26 cellular contexts compared by ENCODE assay signal in the genomic region with DNA sequence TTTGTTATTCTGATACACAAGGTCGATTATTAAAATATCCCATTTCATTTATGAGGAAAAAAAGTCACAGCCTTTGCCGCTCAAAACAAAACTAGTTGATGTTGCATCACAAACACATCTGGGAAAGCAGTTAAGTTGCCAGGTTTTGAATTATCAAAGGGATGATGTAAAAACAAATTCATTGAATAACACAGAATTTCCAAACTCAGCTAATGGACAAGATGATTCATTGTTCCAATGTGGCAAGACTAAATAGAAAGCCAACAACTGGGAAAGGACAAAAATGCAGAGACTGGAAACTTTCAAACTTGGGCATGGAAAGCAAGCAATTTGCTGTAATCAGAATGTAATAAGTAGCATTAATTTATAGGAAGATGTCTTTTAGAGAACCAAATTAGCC.
DNase-seq lines count a peak whose midpoint lies in the region; ATAC-seq and TF ChIP-seq lines count a peak whose summit lies in the region.
"Had no signal": no experiment of that assay in that cellular context is flagged by ENCODE, and none has a peak within 500 bp of the region (broad histone marks: within the 10 kb centered on the region; RNA-seq: fewer than 3 reads in every experiment).

No MANE protein-coding gene starts in this region.

- no peaks in the 10 kb centered on the region for H3K27me3 ChIP-seq in skeletal muscle tissue (ENCODE audit: control insufficient read depth in 3 of 3, insufficient read depth in 3 of 3, low read length in 3 of 3)
- H3K27me3 ChIP-seq: cardiac muscle cell, esophagus muscularis mucosa, ovary had no signal

- in situ Hi-C loops in astrocyte of the spinal cord (cut with HindIII; ENCODE audit: low sequenced_read_pairs) = no loop called here

- peaks cover 0 to 2% (median 0%) of the 10 kb centered on the region in 3 donors for H3K4me1 ChIP-seq in skeletal muscle tissue (ENCODE audit: control insufficient read depth in 3 of 3, insufficient read depth in 3 of 3, low read length in 3 of 3)

- ATAC-seq in activated T-helper 17 cell treated with anti-CD3 and anti-CD28 coated beads, Interleukin-2, amount 50 U/mL, for 72 hours (replicated peaks) = no peak
- ATAC-seq in HG03439 (IDR thresholded peaks at IDR 0.05; ENCODE audit: unreplicated experiment) = no peak
- no peak for ATAC-seq in HG02884 (IDR thresholded peaks at IDR 0.05; ENCODE audit: unreplicated experiment)
- ATAC-seq: activated CD8-positive, alpha-beta memory T cell treated with anti-CD3 and anti-CD28 coated beads, Interleukin-2, amount 10 ng/mL, durations not matched to agents 7 days and 5 days; PC-3; stimulated activated effector memory CD8-positive, alpha-beta T cell treated with anti-CD3 and anti-CD28 coated beads, Interleukin-12 subunit alpha, Interleukin-12 subunit beta, amount 100 ng/mL, for 72 hours had no signal

- H3K9me3 ChIP-seq in skeletal muscle tissue (ENCODE audit: control insufficient read depth in 3 of 3, low read length in 3 of 3) = no peaks in the 10 kb centered on the region
- H3K9me3 ChIP-seq: esophagus muscularis mucosa, ovary had no signal

- H3K4me3 Mint-ChIP-seq in activated T-helper 17 cell treated with anti-CD3 and anti-CD28 coated beads, Interleukin-2, amount 50 U/mL, for 72 hours = no peak overlapping the region
- H3K4me3 Mint-ChIP-seq in activated T-helper 1 cell treated with anti-CD3 and anti-CD28 coated beads, Interleukin-12 subunit alpha, Interleukin-12 subunit beta, Interleukin-2, Interleukin-4 antibody, amounts not matched to agents 30 ng/mL and 10 ng/mL and 1 ng/mL, durations not matched to agents 14 hours and 24 hours and 36 hours = no peak overlapping the region
- H3K4me3 Mint-ChIP-seq: activated B cell treated with CpG ODN at 0.5 μM for 24 hours; activated CD8-positive, alpha-beta memory T cell treated with anti-CD3 and anti-CD28 coated beads, Interleukin-2, amount 10 ng/mL, durations not matched to agents 7 days and 5 days; activated naive CD4-positive, alpha-beta T cell treated with anti-CD3 and anti-CD28 coated beads, Interleukin-2, amount 10 ng/mL, durations not matched to agents 7 days and 5 days; CD4-positive, alpha-beta T cell; nephron progenitor cell; stimulated activated effector memory CD8-positive, alpha-beta T cell treated with anti-CD3 and anti-CD28 coated beads, Interleukin-12 subunit alpha, Interleukin-12 subunit beta, amount 100 ng/mL, for 72 hours had no signal

- no peak overlapping the region for H3K9ac ChIP-seq in skeletal muscle tissue (ENCODE audit: low read depth in 1 of 3, low read length in 3 of 3)

- H3K27ac Mint-ChIP-seq in activated T-helper 17 cell treated with anti-CD3 and anti-CD28 coated beads, Interleukin-2, amount 50 U/mL, for 72 hours = no peak overlapping the region
- H3K27ac Mint-ChIP-seq in activated T-helper 1 cell treated with anti-CD3 and anti-CD28 coated beads, Interleukin-12 subunit alpha, Interleukin-12 subunit beta, Interleukin-2, Interleukin-4 antibody, amounts not matched to agents 30 ng/mL and 10 ng/mL and 1 ng/mL, durations not matched to agents 14 hours and 24 hours and 36 hours = no peak overlapping the region
- H3K27ac Mint-ChIP-seq: activated B cell treated with CpG ODN at 0.5 μM for 24 hours; activated CD8-positive, alpha-beta memory T cell treated with anti-CD3 and anti-CD28 coated beads, Interleukin-2, amount 10 ng/mL, durations not matched to agents 7 days and 5 days; activated naive CD4-positive, alpha-beta T cell treated with anti-CD3 and anti-CD28 coated beads, Interleukin-2, amount 10 ng/mL, durations not matched to agents 7 days and 5 days; CD4-positive, alpha-beta T cell; nephron progenitor cell; stimulated activated effector memory CD8-positive, alpha-beta T cell treated with anti-CD3 and anti-CD28 coated beads, Interleukin-12 subunit alpha, Interleukin-12 subunit beta, amount 100 ng/mL, for 72 hours had no signal

- no peaks in the 10 kb centered on the region for H3K36me3 Mint-ChIP-seq in activated T-helper 17 cell treated with anti-CD3 and anti-CD28 coated beads, Interleukin-2, amount 50 U/mL, for 72 hours (ENCODE audit: low read depth)
- no peaks in the 10 kb centered on the region for H3K36me3 Mint-ChIP-seq in activated T-helper 1 cell treated with anti-CD3 and anti-CD28 coated beads, Interleukin-12 subunit alpha, Interleukin-12 subunit beta, Interleukin-2, Interleukin-4 antibody, amounts not matched to agents 30 ng/mL and 10 ng/mL and 1 ng/mL, durations not matched to agents 14 hours and 24 hours and 36 hours (ENCODE audit: low read depth)
- H3K36me3 Mint-ChIP-seq: activated CD8-positive, alpha-beta memory T cell treated with anti-CD3 and anti-CD28 coated beads, Interleukin-2, amount 10 ng/mL, durations not matched to agents 7 days and 5 days; activated naive CD4-positive, alpha-beta T cell treated with anti-CD3 and anti-CD28 coated beads, Interleukin-2, amount 10 ng/mL, durations not matched to agents 7 days and 5 days; stimulated activated effector memory CD8-positive, alpha-beta T cell treated with anti-CD3 and anti-CD28 coated beads, Interleukin-12 subunit alpha, Interleukin-12 subunit beta, amount 100 ng/mL, for 72 hours had no signal

- H3K36me3 ChIP-seq in skeletal muscle tissue (ENCODE audit: control insufficient read depth in 3 of 3, insufficient read depth in 3 of 3, low read length in 3 of 3) = no peaks in the 10 kb centered on the region
- H3K36me3 ChIP-seq: cardiac muscle cell, esophagus muscularis mucosa, ovary had no signal

- DNase-seq in GM03348 (ENCODE audit: low spot score) (peak; percentile 12), astrocyte of the spinal cord (ENCODE audit: low read depth, low spot score) (peak; percentile 14), fibroblast of villous mesenchyme (ENCODE audit: low read depth) (peak; percentile 5)
- DNase-seq in activated T-helper 1 cell treated with anti-CD3 and anti-CD28 coated beads, Interleukin-12 subunit alpha, Interleukin-12 subunit beta, Interleukin-2, Interleukin-4 antibody, amounts not matched to agents 30 ng/mL and 10 ng/mL and 1 ng/mL, durations not matched to agents 14 hours and 24 hours and 36 hours (ENCODE audit: low spot score) = no peak
- DNase-seq: activated B cell treated with CpG ODN at 0.5 μM for 24 hours; activated CD8-positive, alpha-beta memory T cell treated with anti-CD3 and anti-CD28 coated beads, Interleukin-2, amount 10 ng/mL, durations not matched to agents 7 days and 5 days; activated naive CD4-positive, alpha-beta T cell treated with anti-CD3 and anti-CD28 coated beads, Interleukin-2, amount 10 ng/mL, durations not matched to agents 7 days and 5 days; AML-193; amniotic stem cell; CD4-positive, alpha-beta T cell; head of caudate nucleus; NCI-H1694; NCI-H524 treated with DMSO at 0.1 percent for 48 hours; nephron progenitor cell; ovary; PC-3; stimulated activated CD4-positive, alpha-beta T cell treated with anti-CD3 and anti-CD28 coated beads, Interleukin-4, amount 100 ng/mL, for 24 hours; SW 1271; T1000 had no signal

- peak overlapping the region; percentile 15 for H3K27ac ChIP-seq in skeletal muscle tissue (ENCODE audit: low read depth, low read length)
- H3K27ac ChIP-seq: cardiac muscle cell, ovary had no signal

- H3K4me1 Mint-ChIP-seq in activated T-helper 17 cell treated with anti-CD3 and anti-CD28 coated beads, Interleukin-2, amount 50 U/mL, for 72 hours = no peaks in the 10 kb centered on the region
- H3K4me1 Mint-ChIP-seq in activated T-helper 1 cell treated with anti-CD3 and anti-CD28 coated beads, Interleukin-12 subunit alpha, Interleukin-12 subunit beta, Interleukin-2, Interleukin-4 antibody, amounts not matched to agents 30 ng/mL and 10 ng/mL and 1 ng/mL, durations not matched to agents 14 hours and 24 hours and 36 hours (ENCODE audit: low read depth) = no peaks in the 10 kb centered on the region
- H3K4me1 Mint-ChIP-seq: activated B cell treated with CpG ODN at 0.5 μM for 24 hours; activated CD8-positive, alpha-beta memory T cell treated with anti-CD3 and anti-CD28 coated beads, Interleukin-2, amount 10 ng/mL, durations not matched to agents 7 days and 5 days; activated naive CD4-positive, alpha-beta T cell treated with anti-CD3 and anti-CD28 coated beads, Interleukin-2, amount 10 ng/mL, durations not matched to agents 7 days and 5 days; nephron progenitor cell; stimulated activated effector memory CD8-positive, alpha-beta T cell treated with anti-CD3 and anti-CD28 coated beads, Interleukin-12 subunit alpha, Interleukin-12 subunit beta, amount 100 ng/mL, for 72 hours had no signal

- TF ChIP-seq CTCF in astrocyte of the spinal cord (IDR thresholded peaks at IDR 0.05; ENCODE audit: low read depth, low read length) = no peak
- TF ChIP-seq CTCF in fibroblast of villous mesenchyme (IDR thresholded peaks at IDR 0.05; ENCODE audit: insufficient read depth, low read depth, low read length) = no peak

- no peaks in the 10 kb centered on the region for H3K27me3 Mint-ChIP-seq in activated T-helper 17 cell treated with anti-CD3 and anti-CD28 coated beads, Interleukin-2, amount 50 U/mL, for 72 hours
- H3K27me3 Mint-ChIP-seq in activated T-helper 1 cell treated with anti-CD3 and anti-CD28 coated beads, Interleukin-12 subunit alpha, Interleukin-12 subunit beta, Interleukin-2, Interleukin-4 antibody, amounts not matched to agents 30 ng/mL and 10 ng/mL and 1 ng/mL, durations not matched to agents 14 hours and 24 hours and 36 hours (ENCODE audit: insufficient read depth) = no peaks in the 10 kb centered on the region
- H3K27me3 Mint-ChIP-seq: activated B cell treated with CpG ODN at 0.5 μM for 24 hours; activated CD8-positive, alpha-beta memory T cell treated with anti-CD3 and anti-CD28 coated beads, Interleukin-2, amount 10 ng/mL, durations not matched to agents 7 days and 5 days; activated naive CD4-positive, alpha-beta T cell treated with anti-CD3 and anti-CD28 coated beads, Interleukin-2, amount 10 ng/mL, durations not matched to agents 7 days and 5 days; CD4-positive, alpha-beta T cell had no signal

- intact Hi-C loops in activated T-helper 1 cell treated with anti-CD3 and anti-CD28 coated beads, Interleukin-12 subunit alpha, Interleukin-12 subunit beta, Interleukin-2, Interleukin-4 antibody, amounts not matched to agents 30 ng/mL and 10 ng/mL and 1 ng/mL, durations not matched to agents 14 hours and 24 hours and 36 hours (cut with micrococcal nuclease) = no loop called here

- H3K4me3 ChIP-seq in astrocyte of the spinal cord (ENCODE audit: low read depth, low read length) (no peak overlapping the region), fibroblast of villous mesenchyme (ENCODE audit: low read depth, low read length) (no peak overlapping the region), skeletal muscle tissue (ENCODE audit: low read length in 3 of 3) (no peak overlapping the region)
- H3K4me3 ChIP-seq: cardiac muscle cell, esophagus muscularis mucosa, ovary had no signal

- no peaks in the 10 kb centered on the region for H3K9me3 Mint-ChIP-seq in activated T-helper 17 cell treated with anti-CD3 and anti-CD28 coated beads, Interleukin-2, amount 50 U/mL, for 72 hours
- H3K9me3 Mint-ChIP-seq in activated T-helper 1 cell treated with anti-CD3 and anti-CD28 coated beads, Interleukin-12 subunit alpha, Interleukin-12 subunit beta, Interleukin-2, Interleukin-4 antibody, amounts not matched to agents 30 ng/mL and 10 ng/mL and 1 ng/mL, durations not matched to agents 14 hours and 24 hours and 36 hours = no peaks in the 10 kb centered on the region
- H3K9me3 Mint-ChIP-seq: activated B cell treated with CpG ODN at 0.5 μM for 24 hours; activated naive CD4-positive, alpha-beta T cell treated with anti-CD3 and anti-CD28 coated beads, Interleukin-2, amount 10 ng/mL, durations not matched to agents 7 days and 5 days; nephron progenitor cell had no signal
